8 cellular contexts compared by ENCODE assay signal in genomic region chr18:76801567-76802505, GRCh38. TPM values are rescaled to one million over a fixed set of nuclear protein-coding genes. Genes with fewer than 3 reads are reported as not detected.
DNase-seq lines count a peak whose midpoint lies in the region; ATAC-seq and TF ChIP-seq lines count a peak whose summit lies in the region.

No MANE protein-coding gene starts in this region.

- 21 to 31% (median 23%) methylated on average over 26 to 61 of the region's 61 CpGs for WGBS in adrenal gland, 4 donors

- no peak for TF ChIP-seq POLR2A in adrenal gland (IDR thresholded peaks at IDR 0.05)

- H3K36me3 ChIP-seq in adrenal gland (replicated peaks in 1 of 2) = no peaks in the 10 kb centered on the region

- intact Hi-C loops in adrenal gland (cut with DNase I) = loop anchor here (5.0 to 10.0 kb wide), 3 partner anchors 73 to 183 kb away; no protein-coding TSS in a partner anchor
- intact Hi-C loops in left ventricle myocardium superior (cut with micrococcal nuclease) = no loop called here

- ATAC-seq in GM21737 (IDR thresholded peaks at IDR 0.05; ENCODE audit: unreplicated experiment) (peak; percentile 99), SK-N-SH treated with all-trans-retinoic acid at 6 μM for 48 hours (peak; percentile 98), left ventricle myocardium superior (peak; percentile 97)

- peaks cover 0 to 9% of the 10 kb centered on the region in 2 donors for H3K4me1 ChIP-seq in adrenal gland (replicated peaks in 1 of 2)

- H3K27ac ChIP-seq in adrenal gland = no peak overlapping the region

- DNase-seq in GM12864 (ENCODE audit: low read depth) (no peak), HuH-7.5 (ENCODE audit: low spot score) (peak; percentile 71), adrenal gland (peak in 6 of 7 donors; percentile 28 to 65 (median 50)), left ventricle myocardium superior (peak; percentile 81), retina (peak; percentile 84), middle frontal gyrus (ENCODE audit: extremely low spot score, low spot score) (no peak)

- TF ChIP-seq CTCF in GM12864 (IDR thresholded peaks at IDR 0.05; ENCODE audit: low read depth, low read length, missing control alignments) (peak; percentile 84), adrenal gland (IDR thresholded peaks at IDR 0.05) (peak; percentile 66 to 93 (median 76))

- H3K4me3 ChIP-seq in GM12864 (ENCODE audit: low read depth, low read length) (peak overlapping the region; percentile 25), adrenal gland (peak overlapping the region in 1 of 4 donors; percentile 45)

- H3K9me3 ChIP-seq in adrenal gland (replicated peaks in 1 of 3) = no peaks in the 10 kb centered on the region

- no peaks in the 10 kb centered on the region for H3K27me3 ChIP-seq in adrenal gland

TF ChIP-seq in SK-N-SH treated with all-trans-retinoic acid at 6 μM for 48 hours, 23 proteins besides CTCF, POLR2A, EP300 and RAD21:
- TF ChIP-seq TCF4 (CRISPR knock-in tag; IDR thresholded peaks at IDR 0.05; ENCODE audit: borderline replicate concordance) = no peak
- TF ChIP-seq, protein P1, sequence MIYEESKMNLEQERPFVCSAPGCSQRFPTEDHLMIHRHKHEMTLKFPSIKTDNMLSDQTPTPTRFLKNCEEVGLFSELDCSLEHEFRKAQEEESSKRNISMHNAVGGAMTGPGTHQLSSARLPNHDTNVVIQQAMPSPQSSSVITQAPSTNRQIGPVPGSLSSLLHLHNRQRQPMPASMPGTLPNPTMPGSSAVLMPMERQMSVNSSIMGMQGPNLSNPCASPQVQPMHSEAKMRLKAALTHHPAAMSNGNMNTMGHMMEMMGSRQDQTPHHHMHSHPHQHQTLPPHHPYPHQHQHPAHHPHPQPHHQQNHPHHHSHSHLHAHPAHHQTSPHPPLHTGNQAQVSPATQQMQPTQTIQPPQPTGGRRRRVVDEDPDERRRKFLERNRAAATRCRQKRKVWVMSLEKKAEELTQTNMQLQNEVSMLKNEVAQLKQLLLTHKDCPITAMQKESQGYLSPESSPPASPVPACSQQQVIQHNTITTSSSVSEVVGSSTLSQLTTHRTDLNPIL (CRISPR knock-in tag; IDR thresholded peaks at IDR 0.05; ENCODE audit: low read depth) = no peak
- no peak for TF ChIP-seq OSR1 (CRISPR knock-in tag; IDR thresholded peaks at IDR 0.05)
- TF ChIP-seq CSRNP3 (CRISPR knock-in tag; IDR thresholded peaks at IDR 0.05) = no peak
- no peak for TF ChIP-seq ZNF565 (CRISPR knock-in tag; conservative IDR thresholded peaks at IDR 0.05; ENCODE audit: low read depth)
- TF ChIP-seq, protein P2, sequence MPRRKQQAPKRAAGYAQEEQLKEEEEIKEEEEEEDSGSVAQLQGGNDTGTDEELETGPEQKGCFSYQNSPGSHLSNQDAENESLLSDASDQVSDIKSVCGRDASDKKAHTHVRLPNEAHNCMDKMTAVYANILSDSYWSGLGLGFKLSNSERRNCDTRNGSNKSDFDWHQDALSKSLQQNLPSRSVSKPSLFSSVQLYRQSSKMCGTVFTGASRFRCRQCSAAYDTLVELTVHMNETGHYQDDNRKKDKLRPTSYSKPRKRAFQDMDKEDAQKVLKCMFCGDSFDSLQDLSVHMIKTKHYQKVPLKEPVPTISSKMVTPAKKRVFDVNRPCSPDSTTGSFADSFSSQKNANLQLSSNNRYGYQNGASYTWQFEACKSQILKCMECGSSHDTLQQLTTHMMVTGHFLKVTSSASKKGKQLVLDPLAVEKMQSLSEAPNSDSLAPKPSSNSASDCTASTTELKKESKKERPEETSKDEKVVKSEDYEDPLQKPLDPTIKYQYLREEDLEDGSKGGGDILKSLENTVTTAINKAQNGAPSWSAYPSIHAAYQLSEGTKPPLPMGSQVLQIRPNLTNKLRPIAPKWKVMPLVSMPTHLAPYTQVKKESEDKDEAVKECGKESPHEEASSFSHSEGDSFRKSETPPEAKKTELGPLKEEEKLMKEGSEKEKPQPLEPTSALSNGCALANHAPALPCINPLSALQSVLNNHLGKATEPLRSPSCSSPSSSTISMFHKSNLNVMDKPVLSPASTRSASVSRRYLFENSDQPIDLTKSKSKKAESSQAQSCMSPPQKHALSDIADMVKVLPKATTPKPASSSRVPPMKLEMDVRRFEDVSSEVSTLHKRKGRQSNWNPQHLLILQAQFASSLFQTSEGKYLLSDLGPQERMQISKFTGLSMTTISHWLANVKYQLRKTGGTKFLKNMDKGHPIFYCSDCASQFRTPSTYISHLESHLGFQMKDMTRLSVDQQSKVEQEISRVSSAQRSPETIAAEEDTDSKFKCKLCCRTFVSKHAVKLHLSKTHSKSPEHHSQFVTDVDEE (CRISPR knock-in tag; IDR thresholded peaks at IDR 0.05) = no peak
- no peak for TF ChIP-seq ESRRG (CRISPR knock-in tag; IDR thresholded peaks at IDR 0.05)
- TF ChIP-seq TOX (CRISPR knock-in tag; IDR thresholded peaks at IDR 0.05; ENCODE audit: borderline replicate concordance) = no peak
- TF ChIP-seq ZFP3 (CRISPR knock-in tag; IDR thresholded peaks at IDR 0.05) = no peak
- no peak for TF ChIP-seq RARB (CRISPR knock-in tag; IDR thresholded peaks at IDR 0.05)
- no peak for TF ChIP-seq SNAI2 (CRISPR knock-in tag; IDR thresholded peaks at IDR 0.05)
- no peak for TF ChIP-seq POU6F1 (CRISPR knock-in tag; IDR thresholded peaks at IDR 0.05; ENCODE audit: borderline replicate concordance, low read depth)
- TF ChIP-seq ZNF8 (CRISPR knock-in tag; IDR thresholded peaks at IDR 0.05) = no peak
- TF ChIP-seq BACH2 (CRISPR knock-in tag; IDR thresholded peaks at IDR 0.05; ENCODE audit: borderline replicate concordance) = no peak
- no peak for TF ChIP-seq GLIS3 (CRISPR knock-in tag; IDR thresholded peaks at IDR 0.05)
- TF ChIP-seq, protein P3, sequence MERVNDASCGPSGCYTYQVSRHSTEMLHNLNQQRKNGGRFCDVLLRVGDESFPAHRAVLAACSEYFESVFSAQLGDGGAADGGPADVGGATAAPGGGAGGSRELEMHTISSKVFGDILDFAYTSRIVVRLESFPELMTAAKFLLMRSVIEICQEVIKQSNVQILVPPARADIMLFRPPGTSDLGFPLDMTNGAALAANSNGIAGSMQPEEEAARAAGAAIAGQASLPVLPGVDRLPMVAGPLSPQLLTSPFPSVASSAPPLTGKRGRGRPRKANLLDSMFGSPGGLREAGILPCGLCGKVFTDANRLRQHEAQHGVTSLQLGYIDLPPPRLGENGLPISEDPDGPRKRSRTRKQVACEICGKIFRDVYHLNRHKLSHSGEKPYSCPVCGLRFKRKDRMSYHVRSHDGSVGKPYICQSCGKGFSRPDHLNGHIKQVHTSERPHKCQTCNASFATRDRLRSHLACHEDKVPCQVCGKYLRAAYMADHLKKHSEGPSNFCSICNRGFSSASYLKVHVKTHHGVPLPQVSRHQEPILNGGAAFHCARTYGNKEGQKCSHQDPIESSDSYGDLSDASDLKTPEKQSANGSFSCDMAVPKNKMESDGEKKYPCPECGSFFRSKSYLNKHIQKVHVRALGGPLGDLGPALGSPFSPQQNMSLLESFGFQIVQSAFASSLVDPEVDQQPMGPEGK (CRISPR knock-in tag; IDR thresholded peaks at IDR 0.05; ENCODE audit: borderline replicate concordance) = no peak; the same call in 1 of the 2 replicates
- no peak for TF ChIP-seq ZNF70 (CRISPR knock-in tag; IDR thresholded peaks at IDR 0.05)
- TF ChIP-seq ARNTL (CRISPR knock-in tag; IDR thresholded peaks at IDR 0.05; ENCODE audit: borderline replicate concordance, low read depth) = no peak
- TF ChIP-seq CSDC2 (CRISPR knock-in tag; IDR thresholded peaks at IDR 0.05) = no peak
- TF ChIP-seq ISL1 (CRISPR knock-in tag; IDR thresholded peaks at IDR 0.05) = no peak
TF ChIP-seq in SK-N-SH treated with all-trans-retinoic acid at 6 μM for 48 hours: peak in this region for 0.

RNA-seq across cellular contexts. Expression of gene ZNF236, which starts 20.5 kb away (rescaled TPM):
- total RNA-seq in adrenal gland (10 to 100 TPM in 4 of 8 donors, 1 to 10 TPM in 4; 6.1 to 35.2 (median 11.3) TPM), left ventricle myocardium superior (13.4 TPM)
- 1 to 10 TPM; 2.7 to 5.9 (median 4.0) TPM for polyA plus RNA-seq in adrenal gland

Comparison
In these comparisons a context has a peak if more than half of its experiments do, and no peak if none do; other contexts are left out.
1. DNase-seq: peak in HuH-7.5 (single experiment), adrenal gland (6 of 7), left ventricle myocardium superior (single experiment) and retina (single experiment); none in GM12864 (single experiment) and middle frontal gyrus (single experiment).
2. Peak in every context shown above with its lines, with median percentiles within 50 percentile points of each other: ATAC-seq.